Comparison of ENCODE assay signal across 12 cellular contexts in genomic region chr21:37710555-37711293, GRCh38.
A peak's percentile ranks its signal among the peaks of the same experiment; 100 is the strongest.
DNase-seq lines count a peak whose midpoint lies in the region; ATAC-seq and TF ChIP-seq lines count a peak whose summit lies in the region.
"Had no signal": no experiment of that assay in that cellular context is flagged by ENCODE, and none has a peak within 500 bp of the region (broad histone marks: within the 10 kb centered on the region; RNA-seq: fewer than 3 reads in every experiment).

No MANE protein-coding gene starts in this region.

- POLR2A ChIA-PET in CD4-positive, alpha-beta T cell (lab: Charles Lee) = no interaction called here

- H3K27ac ChIP-seq in heart right ventricle = peak overlapping the region in 9 of 10 donors; percentile 35 to 74 (median 56)
- H3K27ac ChIP-seq in tibial artery = peak overlapping the region; percentile 71 to 73
- H3K27ac ChIP-seq in CD4-positive, alpha-beta T cell (ENCODE audit: low read depth, low read length) = no peak overlapping the region

- H3K27me3 ChIP-seq in heart right ventricle = peaks cover 0 to 6% (median 0%) of the 10 kb centered on the region in 7 donors
- no peaks in the 10 kb centered on the region for H3K27me3 ChIP-seq in tibial artery
- peaks cover 13% of the 10 kb centered on the region for H3K27me3 ChIP-seq in CD4-positive, alpha-beta T cell (ENCODE audit: control insufficient read depth, insufficient read depth, low read length)
- H3K27me3 ChIP-seq in H7 (ENCODE audit: control insufficient read depth, insufficient read depth, low read length) = no peaks in the 10 kb centered on the region

- intact Hi-C loops in heart right ventricle (cut with DNase I) (loop anchor here in 9 of 10 donors (5.0 to 10.0 kb wide), 7 partner anchors 192 to 644 kb away; partner anchors contain the start of gene KCNJ6 (in 8 of the 9)), tibial artery (cut with DNase I; ENCODE audit: low total_unique reads) (loop anchor here (5.0 kb wide), 2 partner anchors 417 to 642 kb away; no protein-coding TSS in a partner anchor)
- intact Hi-C loops in CD4-positive, alpha-beta T cell (cut with DNase I, micrococcal nuclease) = no loop called here

- H3K4me1 Mint-ChIP-seq in CD4-positive, alpha-beta T cell (ENCODE audit: low read depth) = no peaks in the 10 kb centered on the region

- no peak overlapping the region for H3K4me3 ChIP-seq in heart right ventricle
- no peak overlapping the region for H3K4me3 ChIP-seq in tibial artery
- no peak overlapping the region for H3K4me3 ChIP-seq in H7 (ENCODE audit: insufficient read depth, low read depth, low read length)

- TF ChIP-seq CTCF in heart right ventricle (IDR thresholded peaks at IDR 0.05) (no peak), tibial artery (IDR thresholded peaks at IDR 0.05) (no peak)
- TF ChIP-seq CTCF in CD4-positive, alpha-beta T cell (IDR thresholded peaks at IDR 0.05) = no peak

- no peak overlapping the region for H3K27ac Mint-ChIP-seq in CD4-positive, alpha-beta T cell

- H3K9me3 ChIP-seq in heart right ventricle (peaks cover 0 to 6% (median 0%) of the 10 kb centered on the region in 11 donors), tibial artery (no peaks in the 10 kb centered on the region)
- no peaks in the 10 kb centered on the region for H3K9me3 ChIP-seq in CD4-positive, alpha-beta T cell (ENCODE audit: control insufficient read depth, low read length)

- CTCF ChIA-PET in CD4-positive, alpha-beta T cell (lab: Charles Lee) = no interaction called here

- WGBS in heart right ventricle, 2 donors = 29 to 43% methylated on average over 24 of the region's 24 CpGs

- H3K9me3 Mint-ChIP-seq in CD4-positive, alpha-beta T cell = no peaks in the 10 kb centered on the region

- H3K4me1 ChIP-seq in heart right ventricle (peaks cover 0 to 20% (median 12%) of the 10 kb centered on the region in 9 donors), tibial artery (peaks cover 0 to 37% (median 12%) of the 10 kb centered on the region in 4 donors)

- no peaks in the 10 kb centered on the region for H3K36me3 Mint-ChIP-seq in CD4-positive, alpha-beta T cell (ENCODE audit: low read depth)

- no peak overlapping the region for H3K4me3 Mint-ChIP-seq in CD4-positive, alpha-beta T cell

- ATAC-seq in heart right ventricle = peak; percentile 30 to 80 (median 76)
- ATAC-seq in GM18867 (IDR thresholded peaks at IDR 0.05; ENCODE audit: unreplicated experiment) = no peak
- no peak for ATAC-seq in CD4-positive, alpha-beta T cell (ENCODE audit: poor library complexity)
- ATAC-seq: esophagus mucosa had no signal

- H3K36me3 ChIP-seq in heart right ventricle (no peaks in the 10 kb centered on the region), tibial artery (no peaks in the 10 kb centered on the region), H7 (replicated peaks; ENCODE audit: control insufficient read depth, insufficient read depth, low read length) (no peaks in the 10 kb centered on the region)

- peak; percentile 14 for DNase-seq in NCI-H446 treated with DMSO at 0.1 percent for 48 hours (lab: John Stamatoyannopoulos, UW)
- DNase-seq in NCI-H446 (lab: John Stamatoyannopoulos, UW) = no peak
- peak; percentile 53 to 76 for DNase-seq in SHP77 (lab: John Stamatoyannopoulos, UW)
- peak; percentile 15 to 16 for DNase-seq in heart right ventricle
- DNase-seq in tibial artery = peak in 1 of 2 donors; percentile 68
- DNase-seq in CD4-positive, alpha-beta T cell = no peak
- no peak for DNase-seq in H7
- DNase-seq: ACHN; islet precursor cell; stimulated activated naive CD4-positive, alpha-beta T cell treated with Interleukin-2 at 50 U/mL for 16 hours had no signal

- H3K27me3 Mint-ChIP-seq in CD4-positive, alpha-beta T cell = peaks cover 45% of the 10 kb centered on the region

Comparison
In these comparisons a context has a peak if more than half of its experiments do, and no peak if none do; other contexts are left out.
1. DNase-seq: peak in NCI-H446 treated with DMSO at 0.1 percent for 48 hours (single experiment), SHP77 (2 of 2) and heart right ventricle (2 of 2); none in NCI-H446 (0 of 2), CD4-positive, alpha-beta T cell (0 of 10) and H7 (single experiment).
2. ATAC-seq: peak in heart right ventricle (8 of 8); none in GM18867 (single experiment) and CD4-positive, alpha-beta T cell (single experiment).
3. intact Hi-C loops: an anchor here in heart right ventricle (5.0 to 10.0 kb wide) and tibial artery (5.0 kb wide); none called in CD4-positive, alpha-beta T cell.